8 cellular contexts compared by ENCODE assay signal in genomic region chr13:19860884-19861655, GRCh38. TPM values are rescaled to one million over a fixed set of nuclear protein-coding genes. Genes with fewer than 3 reads are reported as not detected.
DNase-seq lines count a peak whose midpoint lies in the region; ATAC-seq, FAIRE-seq and TF ChIP-seq lines count a peak whose summit lies in the region.

No MANE protein-coding gene starts in this region.

- POLR2A ChIA-PET in CD4-positive, alpha-beta memory T cell (lab: Charles Lee; ENCODE audit: partially characterized antibody): interaction anchor here (1.1 to 5.3 kb wide), 7 partner anchors 9 to 227 kb away, joined by 3 to 82 read pairs (median 7); partner anchors contain the start of genes MPHOSPH8 and PSPC1
- POLR2A ChIA-PET in GM12878 (lab: Charles Lee): interaction anchor here (0.6 to 1.9 kb wide), 6 partner anchors 10 to 367 kb away, joined by 3 to 8 read pairs (median 3); no protein-coding TSS in a partner anchor

- peaks cover 46% of the 10 kb centered on the region for H3K4me1 ChIP-seq in CD4-positive, alpha-beta memory T cell (ENCODE audit: insufficient read depth, low read length)
- peaks cover 9% of the 10 kb centered on the region for H3K4me1 ChIP-seq in GM12878 (ENCODE audit: control insufficient read depth, insufficient read depth, low read length)
- H3K4me1 ChIP-seq in muscle layer of duodenum (ENCODE audit: control insufficient read depth in 1 of 2, insufficient read depth in 2 of 2, low read length in 2 of 2): peaks cover 8 to 22% of the 10 kb centered on the region in 2 donors
- H3K4me1 ChIP-seq in ovary (ENCODE audit: insufficient read depth): peaks cover 6% of the 10 kb centered on the region
- H3K4me1 ChIP-seq in tibial nerve: peaks cover 0 to 37% (median 7%) of the 10 kb centered on the region in 4 donors

- peak overlapping the region; percentile 76 for H3K4me2 ChIP-seq in GM12878 (ENCODE audit: control insufficient read depth, insufficient read depth)

- peak overlapping the region; percentile 83 for H3K9ac ChIP-seq in GM12878 (ENCODE audit: control insufficient read depth, insufficient read depth, low read length)

- H3K79me2 ChIP-seq in GM12878 (ENCODE audit: control insufficient read depth, insufficient read depth, low read length): peaks cover 52% of the 10 kb centered on the region

- H3K27ac ChIP-seq in CD4-positive, alpha-beta memory T cell (ENCODE audit: low read depth, low read length): peak overlapping the region; percentile 81
- H3K27ac ChIP-seq in GM12878 (ENCODE audit: control insufficient read depth, insufficient read depth): peak overlapping the region; percentile 56
- peak overlapping the region; percentile 2 for H3K27ac ChIP-seq in muscle layer of duodenum (ENCODE audit: low read length)
- no peak overlapping the region for H3K27ac ChIP-seq in ovary
- H3K27ac ChIP-seq in tibial nerve: peak overlapping the region in 2 of 4 donors; percentile 93 to 99

- H3K9me3 Mint-ChIP-seq in CD4-positive, alpha-beta memory T cell: no peaks in the 10 kb centered on the region

- peak overlapping the region in 1 of 2 donors; percentile 96 for H3K4me3 ChIP-seq in CD4-positive, alpha-beta memory T cell (ENCODE audit: low read length in 2 of 2)
- peak overlapping the region; percentile 82 for H3K4me3 ChIP-seq in GM12878
- H3K4me3 ChIP-seq in muscle layer of duodenum (ENCODE audit: low read depth in 1 of 2, low read length in 2 of 2): peak overlapping the region in 1 of 2 donors; percentile 96
- no peak overlapping the region for H3K4me3 ChIP-seq in ovary
- H3K4me3 ChIP-seq in tibial nerve: peak overlapping the region in 2 of 4 donors; percentile 13 to 94

- in situ Hi-C loops in GM12878 (cut with MboI): no loop called here

- no peaks in the 10 kb centered on the region for H3K27me3 Mint-ChIP-seq in CD4-positive, alpha-beta memory T cell

- SMC1A ChIA-PET in GM12878 (lab: Charles Lee; ENCODE audit: uncharacterized antibody, unreplicated experiment): interaction anchor here (0.6 to 1.5 kb wide), 10 partner anchors 9 to 228 kb away, joined by 3 to 6 read pairs (median 3); no protein-coding TSS in a partner anchor

- H3K36me3 ChIP-seq in CD4-positive, alpha-beta memory T cell (ENCODE audit: insufficient read depth, low read length): no peaks in the 10 kb centered on the region
- H3K36me3 ChIP-seq in GM12878 (ENCODE audit: control insufficient read depth in 2 of 2, insufficient read depth in 2 of 2, low read length in 1 of 2) (no peaks in the 10 kb centered on the region; a peak in 1 of 4 replicates), muscle layer of duodenum (ENCODE audit: control insufficient read depth in 1 of 2, insufficient read depth in 2 of 2, low read length in 2 of 2) (peaks cover 5 to 16% of the 10 kb centered on the region in 2 donors), ovary (no peaks in the 10 kb centered on the region), tibial nerve (peaks cover 0 to 12% (median 0%) of the 10 kb centered on the region in 3 donors)

- ATAC-seq in GM12878 (no peak), GM21390 (IDR thresholded peaks at IDR 0.05; ENCODE audit: unreplicated experiment) (no peak), omental fat pad (ENCODE audit: low FRiP score) (no peak)

- TSS peak; percentile 66 for BruUV-seq in GM12878 (replicated peaks; lab: Mats Ljungman, UMichigan)

- peak overlapping the region; percentile 70 to 98 (median 96) for H3K27ac Mint-ChIP-seq in CD4-positive, alpha-beta memory T cell

- no peak for TF ChIP-seq RAD21 in GM12878 (IDR thresholded peaks at IDR 0.05; ENCODE audit: insufficient read depth, low read depth, low read length)

- intact Hi-C loops in CD4-positive, alpha-beta memory T cell (cut with micrococcal nuclease): loop anchor here (5.0 kb wide), 2 partner anchors 116 to 911 kb away; partner anchors contain the start of gene EEF1AKMT1
- intact Hi-C loops in GM12878 (cut with micrococcal nuclease; ENCODE audit: unreplicated experiment): loop anchor here (5.0 to 10.0 kb wide), 2 partner anchors 94 to 226 kb away; partner anchors contain the start of gene MPHOSPH8
- intact Hi-C loops in ovary (cut with DNase I): loop anchor here (5.0 to 10.0 kb wide), 6 partner anchors 76 to 914 kb away; partner anchors contain the start of genes PSPC1 (in 3 of the 4), ZMYM2 (in 2 of the 4), EEF1AKMT1 (in 1 of the 4) and MPHOSPH8 (in 1 of the 4)

- H3K27me3 ChIP-seq in CD4-positive, alpha-beta memory T cell (ENCODE audit: insufficient read depth, low read length): no peaks in the 10 kb centered on the region
- H3K27me3 ChIP-seq in GM12878 (replicated peaks in 1 of 2; ENCODE audit: control insufficient read depth in 2 of 2, insufficient read depth in 2 of 2, low read length in 1 of 2) (no peaks in the 10 kb centered on the region), muscle layer of duodenum (ENCODE audit: low read depth, low read length) (no peaks in the 10 kb centered on the region), ovary (no peaks in the 10 kb centered on the region), tibial nerve (no peaks in the 10 kb centered on the region)

- peak overlapping the region; percentile 96 to 99 (median 96) for H3K4me3 Mint-ChIP-seq in CD4-positive, alpha-beta memory T cell

- FAIRE-seq in GM12878 (lab: Jason Lieb, UNC): no peak

- H3K36me3 Mint-ChIP-seq in CD4-positive, alpha-beta memory T cell: peaks cover 14 to 33% of the 10 kb centered on the region in 2 donors

- CTCF ChIA-PET in CD4-positive, alpha-beta memory T cell (lab: Charles Lee; ENCODE audit: partially characterized antibody): interaction anchor here (0.6 to 1.8 kb wide), 5 partner anchors 8 to 99 kb away, joined by 3 to 7 read pairs (median 3); no protein-coding TSS in a partner anchor
- CTCF ChIA-PET in GM12878 (lab: Yijun Ruan, JAX): interaction anchor here (0.6 to 2.4 kb wide), 4 partner anchors 10 to 221 kb away, joined by 3 to 10 read pairs (median 7); no protein-coding TSS in a partner anchor

- H3K4me1 Mint-ChIP-seq in CD4-positive, alpha-beta memory T cell: peaks cover 27 to 61% (median 42%) of the 10 kb centered on the region in 4 donors

- no peak overlapping the region for H2AFZ ChIP-seq in GM12878 (ENCODE audit: control insufficient read depth, low read depth, low read length)

- no peak for DNase-seq in CD4-positive, alpha-beta memory T cell
- DNase-seq in LHCN-M2 (ENCODE audit: low read depth) (peak; percentile 81), GM12878 (ENCODE audit: low read depth, low spot score) (no peak), ovary (no peak), tibial nerve (ENCODE audit: low spot score in 2 of 2) (no peak), omental fat pad (ENCODE audit: low spot score) (no peak)

- 70% methylated on average over 4 of the region's 4 CpGs for WGBS in GM12878 (ENCODE audit: insufficient coverage, insufficient replicate concordance, low lambda C conversion rate, missing lambda C conversion rate)
- WGBS in ovary, 3 donors: 79 to 86% (median 82%) methylated on average over 4 of the region's 4 CpGs
- 51 to 58% methylated on average over 4 of the region's 4 CpGs for WGBS in tibial nerve, 2 donors

- no peaks in the 10 kb centered on the region for H3K9me3 ChIP-seq in CD4-positive, alpha-beta memory T cell (ENCODE audit: control insufficient read depth in 1 of 2, low read length in 2 of 2)
- H3K9me3 ChIP-seq in GM12878 (replicated peaks; ENCODE audit: control insufficient read depth, insufficient read depth, low read length): peaks cover 2% of the 10 kb centered on the region
- H3K9me3 ChIP-seq in muscle layer of duodenum (ENCODE audit: control insufficient read depth in 1 of 2, low read length in 2 of 2): no peaks in the 10 kb centered on the region
- no peaks in the 10 kb centered on the region for H3K9me3 ChIP-seq in ovary
- H3K9me3 ChIP-seq in tibial nerve: no peaks in the 10 kb centered on the region

- TF ChIP-seq CTCF in GM12878 (IDR thresholded peaks at IDR 0.05 in 2 of 3, conservative IDR thresholded peaks at IDR 0.05 in 1 of 3; ENCODE audit: control insufficient read depth in 2 of 3, extremely low read depth in 1 of 3, insufficient read depth in 1 of 3, low read depth in 3 of 3, low read length in 3 of 3) (no peak), ovary (IDR thresholded peaks at IDR 0.05) (no peak), tibial nerve (IDR thresholded peaks at IDR 0.05) (no peak), omental fat pad (IDR thresholded peaks at IDR 0.05) (no peak)

- TF ChIP-seq POLR2A in GM12878 (IDR thresholded peaks at IDR 0.05; ENCODE audit: low read depth, low read length) (no peak), ovary (IDR thresholded peaks at IDR 0.05) (no peak), tibial nerve (IDR thresholded peaks at IDR 0.05) (no peak)

- TF ChIP-seq EP300 in GM12878 (IDR thresholded peaks at IDR 0.05; ENCODE audit: borderline replicate concordance in 1 of 2, control insufficient read depth in 1 of 2, low read depth in 2 of 2, low read length in 2 of 2) (no peak), ovary (IDR thresholded peaks at IDR 0.05) (no peak), tibial nerve (IDR thresholded peaks at IDR 0.05) (no peak)

- H4K20me1 ChIP-seq in GM12878 (ENCODE audit: control insufficient read depth, insufficient read depth): no peaks in the 10 kb centered on the region

- RAD21 ChIA-PET in GM12878 (lab: Charles Lee; ENCODE audit: unreplicated experiment): interaction anchor here (0.6 to 1.8 kb wide), 6 partner anchors 9 to 301 kb away, joined by 3 to 6 read pairs (median 3); partner anchors contain the start of gene PSPC1

RNA-seq across cellular contexts. Expression of gene ZMYM5, which starts 2.4 kb away (rescaled TPM):
- total RNA-seq in CD4-positive, alpha-beta memory T cell: 10 to 100 TPM; 25.1 to 25.5 TPM
- 10 to 100 TPM; 20.3 to 24.6 TPM for polyA plus RNA-seq in CD4-positive, alpha-beta memory T cell
- total RNA-seq in LHCN-M2 (2014; rRNA removed) (7.3 and 9.2 TPM in 2 replicates), GM12878 (2014; rRNA removed) (8.2 and 10.5 TPM in 2 replicates), GM12878 (2014; rRNA removed; fragmentation: Illumina TruSeq; extraction: Trizol) (13.3 and 14.1 TPM in 2 replicates), GM12878 (2021) (8.0 and 8.1 TPM in 2 replicates), ovary (10 to 100 TPM; 13.3 to 19.4 (median 15.9) TPM), tibial nerve (10 to 100 TPM; 14.4 to 24.0 (median 19.3) TPM), omental fat pad (10 to 100 TPM; 13.7 to 20.1 (median 16.0) TPM)
- polyA plus RNA-seq in LHCN-M2 (2012): 3.3 TPM
- total RNA-seq in GM12878 (2013; cell fraction: nucleolus; rRNA removed): 52.4 and 59.0 TPM in 2 replicates
- 7.0 TPM for polyA plus RNA-seq in GM12878 (2011; ENCODE audit: low read depth)
- polyA plus RNA-seq in GM12878 (2011; rRNA removed) (12.4 and 23.1 TPM in 2 replicates), GM12878 (2014; fragmentation: Illumina TruSeq; extraction: Trizol) (11.8 and 13.9 TPM in 2 replicates), GM12878 (2014; fragmentation: Nextera tagmentation; extraction: Ambion mirVana) (1 to 10 TPM; 7.7 to 9.4 TPM), GM12878 (2014; rRNA removed) (5.3 and 7.1 TPM in 2 replicates), GM12878 (2016; fragmentation: Nextera tagmentation; extraction: Ambion mirVana) (10 to 100 TPM; 13.2 to 13.7 TPM), ovary (10 to 100 TPM in 1 of 2 donors, 1 to 10 TPM in 1; 8.0 to 10.3 TPM)
- 2.9 and 4.6 TPM in 2 replicates for polyA plus RNA-seq in GM12878 (2011; cell fraction: cytosol; rRNA removed)
- 6.6 and 6.8 TPM in 2 replicates for polyA plus RNA-seq in GM12878 (2011; cell fraction: nucleus; rRNA removed)
- 9.1 and 11.2 TPM in 2 replicates for polyA plus RNA-seq in GM12878 (2012)
- polyA minus RNA-seq in GM12878 (2011; rRNA and poly(A)+ RNA removed): 6.6 and 11.8 TPM in 2 replicates
- polyA minus RNA-seq in GM12878 (2011; cell fraction: cytosol; rRNA and poly(A)+ RNA removed): 2.3 and 4.3 TPM in 2 replicates
- polyA minus RNA-seq in GM12878 (2011; cell fraction: nucleus; rRNA and poly(A)+ RNA removed): 5.4 and 6.0 TPM in 2 replicates

Comparison
In these comparisons a context has a peak if more than half of its experiments do, and no peak if none do; other contexts are left out.
1. H3K27ac ChIP-seq: peak in CD4-positive, alpha-beta memory T cell (single experiment), GM12878 (single experiment) and muscle layer of duodenum (single experiment); none in ovary (0 of 2).